4 cellular contexts compared by ENCODE assay signal in the genomic region with DNA sequence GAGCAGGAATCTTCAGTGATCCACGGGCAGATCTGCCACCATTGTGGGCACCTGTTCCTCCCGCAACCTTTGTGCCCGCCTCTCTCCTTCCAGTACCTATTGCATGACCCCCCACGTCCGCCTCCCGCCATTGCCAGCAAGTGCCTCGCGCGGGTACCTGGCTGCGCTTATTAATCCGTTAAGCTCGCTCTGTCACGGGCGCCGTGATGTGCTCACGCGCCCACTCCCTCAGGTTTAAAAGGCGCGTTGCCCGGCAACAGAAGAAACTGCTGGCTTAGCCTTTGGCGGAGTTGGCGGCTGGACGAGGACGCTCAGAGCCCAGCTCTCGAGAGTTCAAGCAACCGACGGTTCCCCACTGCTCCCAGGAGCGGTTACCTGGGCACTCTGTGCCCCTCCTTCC. TPM values are rescaled to one million over a fixed set of nuclear protein-coding genes. Genes with fewer than 3 reads are reported as not detected.
"Had no signal": no experiment of that assay in that cellular context is flagged by ENCODE, and none has a peak within 500 bp of the region (broad histone marks: within the 10 kb centered on the region; RNA-seq: fewer than 3 reads in every experiment).

No MANE protein-coding gene starts in this region.

RNA-seq across cellular contexts. Expression of a gene that starts 6.4 kb away (rescaled TPM):
- total RNA-seq: natural killer cell, progenitor cell of endocrine pancreas had no signal
- polyA plus RNA-seq: naive thymus-derived CD4-positive, alpha-beta T cell; naive thymus-derived CD8-positive, alpha-beta T cell had no signal
